ENCODE assay signal across 1 cellular context in the genomic region with DNA sequence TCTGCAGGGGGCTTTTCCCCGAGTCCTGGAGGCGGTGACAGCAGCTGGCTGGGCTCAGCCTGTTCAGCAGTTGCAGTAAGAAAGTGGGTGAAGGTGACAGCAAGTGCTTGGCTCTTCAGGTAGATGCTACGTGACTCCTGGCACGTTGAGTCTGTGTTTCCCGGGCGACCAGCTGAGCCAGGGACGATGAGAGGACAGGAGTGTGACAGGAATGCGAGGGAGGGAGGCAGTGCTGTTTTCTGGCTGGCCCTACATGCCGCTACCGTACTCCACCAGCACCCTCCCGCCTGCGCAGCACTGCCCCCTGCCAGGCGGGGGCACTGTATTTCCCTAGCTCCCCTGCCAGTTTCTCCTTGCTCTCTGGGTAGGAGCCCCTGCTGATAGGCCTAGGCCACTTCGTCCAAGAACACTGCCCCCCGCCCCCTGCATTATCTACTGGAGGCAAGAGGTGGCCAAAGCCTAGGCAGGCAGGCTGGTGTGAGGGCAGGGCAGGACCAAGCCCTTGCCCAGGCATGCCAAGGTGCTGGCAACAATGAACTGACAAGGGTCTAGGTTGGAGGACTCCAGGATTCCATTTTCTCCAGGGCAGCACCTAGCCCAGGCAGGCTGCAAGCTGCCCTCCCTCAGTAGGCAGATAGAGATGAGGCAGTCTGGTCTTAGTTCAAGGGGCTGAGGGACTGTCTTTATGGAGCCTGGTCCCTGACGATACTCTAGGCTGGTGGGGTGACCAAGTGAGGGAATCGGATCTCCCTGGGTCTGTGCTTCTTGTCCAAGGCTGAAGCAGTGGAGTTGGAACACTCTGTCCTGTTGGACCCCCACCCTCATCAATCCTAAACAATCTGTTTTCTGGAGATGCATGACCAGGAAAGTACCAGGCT.
TF ChIP-seq lines count a peak whose summit lies in the region.

No MANE protein-coding gene starts in this region.

TF ChIP-seq in HEK293, 187 proteins besides CTCF, POLR2A, EP300 and RAD21 (continued from another document and continues in another):
- TF ChIP-seq, protein P1, sequence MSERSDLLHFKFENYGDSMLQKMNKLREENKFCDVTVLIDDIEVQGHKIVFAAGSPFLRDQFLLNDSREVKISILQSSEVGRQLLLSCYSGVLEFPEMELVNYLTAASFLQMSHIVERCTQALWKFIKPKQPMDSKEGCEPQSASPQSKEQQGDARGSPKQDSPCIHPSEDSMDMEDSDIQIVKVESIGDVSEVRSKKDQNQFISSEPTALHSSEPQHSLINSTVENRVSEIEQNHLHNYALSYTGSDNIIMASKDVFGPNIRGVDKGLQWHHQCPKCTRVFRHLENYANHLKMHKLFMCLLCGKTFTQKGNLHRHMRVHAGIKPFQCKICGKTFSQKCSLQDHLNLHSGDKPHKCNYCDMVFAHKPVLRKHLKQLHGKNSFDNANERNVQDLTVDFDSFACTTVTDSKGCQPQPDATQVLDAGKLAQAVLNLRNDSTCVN (tag by site-specific recombination; optimal IDR thresholded peaks at IDR 0.05): peak; percentile 13
- TF ChIP-seq SETDB1 (IDR thresholded peaks at IDR 0.05; ENCODE audit: insufficient read length, low read length): no peak
- TF ChIP-seq HOXC10 (CRISPR knock-in tag; IDR thresholded peaks at IDR 0.05): peak; percentile 79; the same call in 1 of the 2 replicates
- peak; percentile 55; the same call in 1 of the 2 replicates for TF ChIP-seq ZNF501 (tag by site-specific recombination; IDR thresholded peaks at IDR 0.05)
- peak; percentile 55; the same call in 1 of the 2 replicates for TF ChIP-seq EGR2 (tag by site-specific recombination; IDR thresholded peaks at IDR 0.05; ENCODE audit: low read depth)
- no peak for TF ChIP-seq ZNF433 (tag by site-specific recombination; IDR thresholded peaks at IDR 0.05; ENCODE audit: low read depth)
- TF ChIP-seq ZNF529 (tag by site-specific recombination; IDR thresholded peaks at IDR 0.05; ENCODE audit: insufficient replicate concordance): no peak
- TF ChIP-seq ZNF423 (tag by site-specific recombination; IDR thresholded peaks at IDR 0.05): peak; percentile 75
- TF ChIP-seq ZXDB (tag by site-specific recombination; IDR thresholded peaks at IDR 0.05): peak; percentile 78
- TF ChIP-seq ZNF302 (tag by site-specific recombination; IDR thresholded peaks at IDR 0.05; ENCODE audit: low read depth): no peak
- peak; percentile 54 for TF ChIP-seq IKZF3 (tag by site-specific recombination; IDR thresholded peaks at IDR 0.05)
- TF ChIP-seq ZNF600 (tag by site-specific recombination; IDR thresholded peaks at IDR 0.05): peak; percentile 81
- TF ChIP-seq, protein P2, sequence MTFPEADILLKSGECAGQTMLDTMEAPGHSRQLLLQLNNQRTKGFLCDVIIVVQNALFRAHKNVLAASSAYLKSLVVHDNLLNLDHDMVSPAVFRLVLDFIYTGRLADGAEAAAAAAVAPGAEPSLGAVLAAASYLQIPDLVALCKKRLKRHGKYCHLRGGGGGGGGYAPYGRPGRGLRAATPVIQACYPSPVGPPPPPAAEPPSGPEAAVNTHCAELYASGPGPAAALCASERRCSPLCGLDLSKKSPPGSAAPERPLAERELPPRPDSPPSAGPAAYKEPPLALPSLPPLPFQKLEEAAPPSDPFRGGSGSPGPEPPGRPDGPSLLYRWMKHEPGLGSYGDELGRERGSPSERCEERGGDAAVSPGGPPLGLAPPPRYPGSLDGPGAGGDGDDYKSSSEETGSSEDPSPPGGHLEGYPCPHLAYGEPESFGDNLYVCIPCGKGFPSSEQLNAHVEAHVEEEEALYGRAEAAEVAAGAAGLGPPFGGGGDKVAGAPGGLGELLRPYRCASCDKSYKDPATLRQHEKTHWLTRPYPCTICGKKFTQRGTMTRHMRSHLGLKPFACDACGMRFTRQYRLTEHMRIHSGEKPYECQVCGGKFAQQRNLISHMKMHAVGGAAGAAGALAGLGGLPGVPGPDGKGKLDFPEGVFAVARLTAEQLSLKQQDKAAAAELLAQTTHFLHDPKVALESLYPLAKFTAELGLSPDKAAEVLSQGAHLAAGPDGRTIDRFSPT (tag by site-specific recombination; IDR thresholded peaks at IDR 0.05): peak; percentile 73; the same call in 1 of the 2 replicates
- peak; percentile 83 for TF ChIP-seq GLIS2 (tag by site-specific recombination; IDR thresholded peaks at IDR 0.05)
- TF ChIP-seq, protein P3, sequence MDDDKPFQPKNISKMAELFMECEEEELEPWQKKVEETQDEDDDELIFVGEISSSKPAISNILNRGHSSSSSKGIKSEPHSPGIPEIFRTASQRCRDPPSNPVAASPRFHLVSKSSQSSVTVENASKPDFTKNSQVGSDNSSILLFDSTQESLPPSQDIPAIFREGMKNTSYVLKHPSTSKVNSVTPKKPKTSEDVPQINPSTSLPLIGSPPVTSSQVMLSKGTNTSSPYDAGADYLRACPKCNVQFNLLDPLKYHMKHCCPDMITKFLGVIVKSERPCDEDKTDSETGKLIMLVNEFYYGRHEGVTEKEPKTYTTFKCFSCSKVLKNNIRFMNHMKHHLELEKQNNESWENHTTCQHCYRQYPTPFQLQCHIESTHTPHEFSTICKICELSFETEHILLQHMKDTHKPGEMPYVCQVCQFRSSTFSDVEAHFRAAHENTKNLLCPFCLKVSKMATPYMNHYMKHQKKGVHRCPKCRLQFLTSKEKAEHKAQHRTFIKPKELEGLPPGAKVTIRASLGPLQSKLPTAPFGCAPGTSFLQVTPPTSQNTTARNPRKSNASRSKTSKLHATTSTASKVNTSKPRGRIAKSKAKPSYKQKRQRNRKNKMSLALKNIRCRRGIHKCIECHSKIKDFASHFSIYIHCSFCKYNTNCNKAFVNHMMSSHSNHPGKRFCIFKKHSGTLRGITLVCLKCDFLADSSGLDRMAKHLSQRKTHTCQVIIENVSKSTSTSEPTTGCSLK (tag by site-specific recombination; IDR thresholded peaks at IDR 0.05): no peak
- TF ChIP-seq ZBTB20 (tag by site-specific recombination; IDR thresholded peaks at IDR 0.05): peak; percentile 35; the same call in 1 of the 2 replicates
- no peak for TF ChIP-seq ZNF785 (tag by site-specific recombination; IDR thresholded peaks at IDR 0.05)
- TF ChIP-seq KLF8 (tag by site-specific recombination; IDR thresholded peaks at IDR 0.05): no peak; the same call in 1 of the 2 replicates
- 0 out of 2 replicates have a peak, but pooled peaks have one; percentile 14 for TF ChIP-seq ZNF2 (tag by site-specific recombination; IDR thresholded peaks at IDR 0.05)
- TF ChIP-seq ZBTB21 (tag by site-specific recombination; IDR thresholded peaks at IDR 0.05): no peak
- TF ChIP-seq ZNF133 (tag by site-specific recombination; IDR thresholded peaks at IDR 0.05): no peak
- 0 out of 2 replicates have a peak, but pooled peaks have one; percentile 20 for TF ChIP-seq ZNF391 (tag by site-specific recombination; IDR thresholded peaks at IDR 0.05; ENCODE audit: borderline replicate concordance, low read depth)
- TF ChIP-seq ZNF654 (tag by site-specific recombination; IDR thresholded peaks at IDR 0.05; ENCODE audit: low read depth): 0 out of 2 replicates have a peak, but pooled peaks have one; percentile 20
- TF ChIP-seq KLF16 (tag by site-specific recombination; IDR thresholded peaks at IDR 0.05): peak; percentile 41; the same call in 1 of the 2 replicates
- TF ChIP-seq PRDM1 (tag by site-specific recombination; IDR thresholded peaks at IDR 0.05): peak; percentile 96
- TF ChIP-seq WT1 (tag by site-specific recombination; IDR thresholded peaks at IDR 0.05): peak; percentile 57; the same call in 1 of the 2 replicates
- TF ChIP-seq KLF9 (tag by site-specific recombination; IDR thresholded peaks at IDR 0.05; ENCODE audit: low read depth): 0 out of 2 replicates have a peak, but pooled peaks have one; percentile 5
- TF ChIP-seq, protein P4, sequence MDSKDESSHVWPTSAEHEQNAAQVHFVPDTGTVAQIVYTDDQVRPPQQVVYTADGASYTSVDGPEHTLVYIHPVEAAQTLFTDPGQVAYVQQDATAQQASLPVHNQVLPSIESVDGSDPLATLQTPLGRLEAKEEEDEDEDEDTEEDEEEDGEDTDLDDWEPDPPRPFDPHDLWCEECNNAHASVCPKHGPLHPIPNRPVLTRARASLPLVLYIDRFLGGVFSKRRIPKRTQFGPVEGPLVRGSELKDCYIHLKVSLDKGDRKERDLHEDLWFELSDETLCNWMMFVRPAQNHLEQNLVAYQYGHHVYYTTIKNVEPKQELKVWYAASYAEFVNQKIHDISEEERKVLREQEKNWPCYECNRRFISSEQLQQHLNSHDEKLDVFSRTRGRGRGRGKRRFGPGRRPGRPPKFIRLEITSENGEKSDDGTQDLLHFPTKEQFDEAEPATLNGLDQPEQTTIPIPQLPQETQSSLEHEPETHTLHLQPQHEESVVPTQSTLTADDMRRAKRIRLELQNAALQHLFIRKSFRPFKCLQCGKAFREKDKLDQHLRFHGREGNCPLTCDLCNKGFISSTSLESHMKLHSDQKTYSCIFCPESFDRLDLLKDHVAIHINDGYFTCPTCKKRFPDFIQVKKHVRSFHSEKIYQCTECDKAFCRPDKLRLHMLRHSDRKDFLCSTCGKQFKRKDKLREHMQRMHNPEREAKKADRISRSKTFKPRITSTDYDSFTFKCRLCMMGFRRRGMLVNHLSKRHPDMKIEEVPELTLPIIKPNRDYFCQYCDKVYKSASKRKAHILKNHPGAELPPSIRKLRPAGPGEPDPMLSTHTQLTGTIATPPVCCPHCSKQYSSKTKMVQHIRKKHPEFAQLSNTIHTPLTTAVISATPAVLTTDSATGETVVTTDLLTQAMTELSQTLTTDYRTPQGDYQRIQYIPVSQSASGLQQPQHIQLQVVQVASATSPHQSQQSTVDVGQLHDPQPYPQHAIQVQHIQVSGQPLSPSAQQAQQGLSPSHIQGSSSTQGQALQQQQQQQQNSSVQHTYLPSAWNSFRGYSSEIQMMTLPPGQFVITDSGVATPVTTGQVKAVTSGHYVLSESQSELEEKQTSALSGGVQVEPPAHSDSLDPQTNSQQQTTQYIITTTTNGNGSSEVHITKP (tag by site-specific recombination; IDR thresholded peaks at IDR 0.05): peak; percentile 50
- TF ChIP-seq, protein P5, sequence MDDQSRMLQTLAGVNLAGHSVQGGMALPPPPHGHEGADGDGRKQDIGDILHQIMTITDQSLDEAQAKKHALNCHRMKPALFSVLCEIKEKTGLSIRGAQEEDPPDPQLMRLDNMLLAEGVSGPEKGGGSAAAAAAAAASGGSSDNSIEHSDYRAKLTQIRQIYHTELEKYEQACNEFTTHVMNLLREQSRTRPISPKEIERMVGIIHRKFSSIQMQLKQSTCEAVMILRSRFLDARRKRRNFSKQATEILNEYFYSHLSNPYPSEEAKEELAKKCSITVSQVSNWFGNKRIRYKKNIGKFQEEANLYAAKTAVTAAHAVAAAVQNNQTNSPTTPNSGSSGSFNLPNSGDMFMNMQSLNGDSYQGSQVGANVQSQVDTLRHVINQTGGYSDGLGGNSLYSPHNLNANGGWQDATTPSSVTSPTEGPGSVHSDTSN (CRISPR knock-in tag; IDR thresholded peaks at IDR 0.05): peak; percentile 76; the same call in 1 of the 2 replicates
- TF ChIP-seq, protein P6, sequence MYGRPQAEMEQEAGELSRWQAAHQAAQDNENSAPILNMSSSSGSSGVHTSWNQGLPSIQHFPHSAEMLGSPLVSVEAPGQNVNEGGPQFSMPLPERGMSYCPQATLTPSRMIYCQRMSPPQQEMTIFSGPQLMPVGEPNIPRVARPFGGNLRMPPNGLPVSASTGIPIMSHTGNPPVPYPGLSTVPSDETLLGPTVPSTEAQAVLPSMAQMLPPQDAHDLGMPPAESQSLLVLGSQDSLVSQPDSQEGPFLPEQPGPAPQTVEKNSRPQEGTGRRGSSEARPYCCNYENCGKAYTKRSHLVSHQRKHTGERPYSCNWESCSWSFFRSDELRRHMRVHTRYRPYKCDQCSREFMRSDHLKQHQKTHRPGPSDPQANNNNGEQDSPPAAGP (tag by site-specific recombination; IDR thresholded peaks at IDR 0.05): peak; percentile 83
- TF ChIP-seq OSR2 (tag by site-specific recombination; IDR thresholded peaks at IDR 0.05): peak; percentile 54; the same call in 1 of the 2 replicates
- TF ChIP-seq ZNF416 (tag by site-specific recombination; IDR thresholded peaks at IDR 0.05): no peak
- peak; percentile 85 for TF ChIP-seq ZNF341 (tag by site-specific recombination; IDR thresholded peaks at IDR 0.05; ENCODE audit: low read depth)
- peak; percentile 60 for TF ChIP-seq ZEB2 (tag by site-specific recombination; IDR thresholded peaks at IDR 0.05)
- peak; percentile 78 for TF ChIP-seq ZBTB17 (tag by site-specific recombination; IDR thresholded peaks at IDR 0.05)
- 0 out of 2 replicates have a peak, but pooled peaks have one; percentile 32 for TF ChIP-seq ZNF629 (tag by site-specific recombination; IDR thresholded peaks at IDR 0.05)
- peak; percentile 72 for TF ChIP-seq ZFHX2 (tag by site-specific recombination; conservative IDR thresholded peaks at IDR 0.05)
- TF ChIP-seq ZFP69B (tag by site-specific recombination; IDR thresholded peaks at IDR 0.05): peak; percentile 61; the same call in 1 of the 2 replicates
- peak; percentile 71; the same call in 1 of the 2 replicates for TF ChIP-seq ZNF76 (tag by site-specific recombination; IDR thresholded peaks at IDR 0.05; ENCODE audit: borderline replicate concordance, low read depth)
- TF ChIP-seq SCRT2 (tag by site-specific recombination; IDR thresholded peaks at IDR 0.05): peak; percentile 78
- no peak for TF ChIP-seq GLI4 (tag by site-specific recombination; IDR thresholded peaks at IDR 0.05)
- TF ChIP-seq, protein P7, sequence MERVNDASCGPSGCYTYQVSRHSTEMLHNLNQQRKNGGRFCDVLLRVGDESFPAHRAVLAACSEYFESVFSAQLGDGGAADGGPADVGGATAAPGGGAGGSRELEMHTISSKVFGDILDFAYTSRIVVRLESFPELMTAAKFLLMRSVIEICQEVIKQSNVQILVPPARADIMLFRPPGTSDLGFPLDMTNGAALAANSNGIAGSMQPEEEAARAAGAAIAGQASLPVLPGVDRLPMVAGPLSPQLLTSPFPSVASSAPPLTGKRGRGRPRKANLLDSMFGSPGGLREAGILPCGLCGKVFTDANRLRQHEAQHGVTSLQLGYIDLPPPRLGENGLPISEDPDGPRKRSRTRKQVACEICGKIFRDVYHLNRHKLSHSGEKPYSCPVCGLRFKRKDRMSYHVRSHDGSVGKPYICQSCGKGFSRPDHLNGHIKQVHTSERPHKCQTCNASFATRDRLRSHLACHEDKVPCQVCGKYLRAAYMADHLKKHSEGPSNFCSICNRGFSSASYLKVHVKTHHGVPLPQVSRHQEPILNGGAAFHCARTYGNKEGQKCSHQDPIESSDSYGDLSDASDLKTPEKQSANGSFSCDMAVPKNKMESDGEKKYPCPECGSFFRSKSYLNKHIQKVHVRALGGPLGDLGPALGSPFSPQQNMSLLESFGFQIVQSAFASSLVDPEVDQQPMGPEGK (tag by site-specific recombination; IDR thresholded peaks at IDR 0.05): peak; percentile 76
- TF ChIP-seq, protein P8, sequence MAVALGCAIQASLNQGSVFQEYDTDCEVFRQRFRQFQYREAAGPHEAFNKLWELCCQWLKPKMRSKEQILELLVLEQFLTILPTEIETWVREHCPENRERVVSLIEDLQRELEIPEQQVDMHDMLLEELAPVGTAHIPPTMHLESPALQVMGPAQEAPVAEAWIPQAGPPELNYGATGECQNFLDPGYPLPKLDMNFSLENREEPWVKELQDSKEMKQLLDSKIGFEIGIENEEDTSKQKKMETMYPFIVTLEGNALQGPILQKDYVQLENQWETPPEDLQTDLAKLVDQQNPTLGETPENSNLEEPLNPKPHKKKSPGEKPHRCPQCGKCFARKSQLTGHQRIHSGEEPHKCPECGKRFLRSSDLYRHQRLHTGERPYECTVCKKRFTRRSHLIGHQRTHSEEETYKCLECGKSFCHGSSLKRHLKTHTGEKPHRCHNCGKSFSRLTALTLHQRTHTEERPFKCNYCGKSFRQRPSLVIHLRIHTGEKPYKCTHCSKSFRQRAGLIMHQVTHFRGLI (tag by site-specific recombination; IDR thresholded peaks at IDR 0.05): peak; percentile 67; the same call in 1 of the 2 replicates
- no peak for TF ChIP-seq ZNF596 (tag by site-specific recombination; IDR thresholded peaks at IDR 0.05)
- TF ChIP-seq HOXA7 (CRISPR knock-in tag; IDR thresholded peaks at IDR 0.05; ENCODE audit: borderline replicate concordance): no peak
- TF ChIP-seq OVOL3 (tag by site-specific recombination; IDR thresholded peaks at IDR 0.05): no peak
- no peak for TF ChIP-seq ZNF48 (tag by site-specific recombination; IDR thresholded peaks at IDR 0.05)
